1 cellular context compared by ENCODE assay signal in the genomic region with DNA sequence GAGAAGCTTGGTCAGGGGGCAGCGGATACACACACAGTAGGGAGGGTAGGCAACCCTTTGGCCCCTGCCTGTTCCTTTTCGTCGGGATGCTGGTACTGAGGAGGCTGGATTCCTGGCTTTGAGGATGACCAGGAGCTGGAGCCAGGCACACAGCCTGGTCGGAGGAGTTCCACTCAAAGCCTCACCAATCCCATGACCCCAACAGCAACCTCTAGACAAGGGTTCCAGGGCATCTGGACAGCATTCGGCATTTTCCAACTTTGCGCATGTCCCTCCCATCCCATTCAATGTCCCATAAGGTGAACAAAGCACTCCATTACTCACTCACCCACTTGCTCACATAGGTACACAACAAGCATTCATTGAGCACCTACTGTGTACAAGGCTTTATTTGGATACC.
TF ChIP-seq lines count a peak whose summit lies in the region.

No MANE protein-coding gene starts in this region.

TF ChIP-seq in K562, 482 proteins besides CTCF, POLR2A, EP300 and RAD21:
- no peak for TF ChIP-seq MAFF (IDR thresholded peaks at IDR 0.05; ENCODE audit: low read length)
- TF ChIP-seq HNRNPLL (IDR thresholded peaks at IDR 0.05; ENCODE audit: low read depth, low read length, poor library complexity, severe bottlenecking), result no peak
- peak; percentile 26; the same call in 1 of the 2 replicates for TF ChIP-seq ZKSCAN8 (CRISPR knock-in tag; IDR thresholded peaks at IDR 0.05)
- TF ChIP-seq ZNF263 (CRISPR knock-in tag; IDR thresholded peaks at IDR 0.05; ENCODE audit: borderline replicate concordance), result no peak
- no peak for TF ChIP-seq SNRNP70 (optimal IDR thresholded peaks at IDR 0.05; ENCODE audit: low read depth, low read length)
